ENCODE assay signal across 8 cellular contexts in the genomic region with DNA sequence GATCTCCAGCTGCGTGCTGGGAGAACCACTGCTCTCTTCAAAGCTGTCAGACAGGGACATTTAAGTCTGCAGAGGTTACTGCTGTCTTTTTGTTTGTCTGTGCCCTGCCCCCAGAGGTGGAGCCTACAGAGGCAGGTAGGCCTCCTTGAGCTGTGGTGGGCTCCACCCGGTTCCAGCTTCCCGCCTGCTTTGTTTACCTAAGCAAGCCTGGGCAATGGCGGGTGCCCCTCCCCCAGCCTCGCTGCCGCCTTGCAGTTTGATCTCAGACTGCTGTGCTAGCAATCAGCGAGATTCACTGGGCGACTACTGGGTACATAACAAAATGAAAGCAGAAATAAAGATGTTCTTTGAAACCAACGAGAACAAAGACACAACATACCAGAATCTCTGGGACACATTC.
A peak's percentile ranks its signal among the peaks of the same experiment; 100 is the strongest.
DNase-seq lines count a peak whose midpoint lies in the region; ATAC-seq and TF ChIP-seq lines count a peak whose summit lies in the region.
"Not testable (repeated sequence)": the region's sequence is repeated elsewhere in the genome, so short reads cannot be mapped to it uniquely, and the experiment has no call there.

No MANE protein-coding gene starts in this region.

- H4K20me1 ChIP-seq in GM23338 (replicated peaks; ENCODE audit: insufficient read depth): not testable (repeated sequence)

- not testable (repeated sequence) for ATAC-seq in GM23338, left colon, mucosa of descending colon

- H3K27me3 ChIP-seq in GM23338 (ENCODE audit: insufficient read depth); NT2/D1 (ENCODE audit: insufficient read depth, insufficient read length); colonic mucosa: not testable (repeated sequence)

- peak overlapping the region; percentile 81; the same call in 1 of the 2 replicates for H3K27ac Mint-ChIP-seq in GM23338

- peaks cover 18% of the 10 kb centered on the region for H3K9me3 Mint-ChIP-seq in GM23338

- TF ChIP-seq CTCF in GM23338 (conservative IDR thresholded peaks at IDR 0.05; ENCODE audit: low read depth in 2 of 2); colonic mucosa (IDR thresholded peaks at IDR 0.05); mucosa of descending colon (IDR thresholded peaks at IDR 0.05): not testable (repeated sequence)

- not testable (repeated sequence) for H3K36me3 ChIP-seq in GM23338 (ENCODE audit: insufficient read depth); NT2/D1 (ENCODE audit: insufficient read depth, insufficient read length, low read length); colonic mucosa; mucosa of descending colon (ENCODE audit: low read depth)

- H3K27me3 Mint-ChIP-seq in GM23338 (ENCODE audit: insufficient read depth, low read depth, poor library complexity): not testable (repeated sequence)

- H2AFZ ChIP-seq in GM23338: peak overlapping the region; percentile 12

- H3K4me3 ChIP-seq in GM23338: 0 out of 2 replicates have a peak overlapping the region, but pooled peaks have one; percentile 32
- not testable (repeated sequence) for H3K4me3 ChIP-seq in NT2/D1 (ENCODE audit: insufficient read length, low read depth); colonic mucosa; mucosa of descending colon

- not testable (repeated sequence) for H3K4me1 Mint-ChIP-seq in GM23338

- DNase-seq in COLO668 (lab: John Stamatoyannopoulos, UW; ENCODE audit: unreplicated experiment) (peak; percentile 8), GM23338 (ENCODE audit: low spot score) (peak; percentile 48), NCI-H2171 (lab: John Stamatoyannopoulos, UW) (peak; percentile 58), NCI-H526 treated with DMSO at 0.1 percent for 48 hours (lab: John Stamatoyannopoulos, UW) (peak; percentile 4), NT2/D1 (ENCODE audit: low read depth, low spot score) (peak; percentile 32), colonic mucosa (peak; percentile 25), left colon (peak; percentile 14 to 28), mucosa of descending colon (peak in 2 of 3 donors; percentile 36 to 60)

- H3K4me2 ChIP-seq in GM23338: peak overlapping the region; percentile 55; the same call in 1 of the 2 replicates

- H3K27ac ChIP-seq in GM23338 (ENCODE audit: low read depth); colonic mucosa: not testable (repeated sequence)

- H3K9me2 ChIP-seq in GM23338 (ENCODE audit: insufficient read depth): not testable (repeated sequence)

- not testable (repeated sequence) for H3K4me1 ChIP-seq in GM23338 (ENCODE audit: insufficient read depth); NT2/D1 (ENCODE audit: insufficient read depth, insufficient read length); colonic mucosa; mucosa of descending colon (ENCODE audit: low read depth)

- H3F3A ChIP-seq in GM23338 (replicated peaks; ENCODE audit: low read depth): not testable (repeated sequence)

- intact Hi-C loops in colonic mucosa (cut with DNase I); left colon (cut with DNase I, micrococcal nuclease); mucosa of descending colon (cut with DNase I, micrococcal nuclease): not testable (repeated sequence)

- not testable (repeated sequence) for H3K4me3 Mint-ChIP-seq in GM23338

- H3K9me3 ChIP-seq in NT2/D1 (ENCODE audit: insufficient read depth, low read length); colonic mucosa; mucosa of descending colon: not testable (repeated sequence)

- H3K9ac ChIP-seq in NT2/D1 (ENCODE audit: insufficient read length, low read depth); colonic mucosa (ENCODE audit: low read depth in 2 of 2, low read length in 2 of 2): not testable (repeated sequence)

- not testable (repeated sequence) for H3K79me2 ChIP-seq in GM23338 (replicated peaks; ENCODE audit: insufficient read depth)

- peaks cover 17% of the 10 kb centered on the region; the same call in 1 of the 3 replicates for H3K36me3 Mint-ChIP-seq in GM23338 (ENCODE audit: low read depth)

Comparison
In these comparisons a context has a peak if more than half of its experiments do, and no peak if none do; other contexts are left out.
1. DNase-seq: peak in every context shown above with its lines; median percentile 58 in NCI-H2171; 48 in GM23338; 48 in mucosa of descending colon; 32 in NT2/D1; 25 in colonic mucosa; 21 in left colon; 8 in COLO668; 4 in NCI-H526 treated with DMSO at 0.1 percent for 48 hours.